ENCODE assay signal across 8 cellular contexts in genomic region chr12:26831959-26832816, GRCh38. TPM values are rescaled to one million over a fixed set of nuclear protein-coding genes. Genes with fewer than 3 reads are reported as not detected.
DNase-seq lines count a peak whose midpoint lies in the region; ATAC-seq and TF ChIP-seq lines count a peak whose summit lies in the region.

No MANE protein-coding gene starts in this region.

- CTCF ChIA-PET in RWPE1 (lab: Yijun Ruan, JAX): interaction anchor here (0.5 to 0.9 kb wide), 4 partner anchors 19 to 235 kb away, joined by 3 to 4 read pairs (median 3); no protein-coding TSS in a partner anchor

- TF ChIP-seq CTCF in RWPE1 (conservative IDR thresholded peaks at IDR 0.05; ENCODE audit: low read depth) (no peak), foreskin keratinocyte (conservative IDR thresholded peaks at IDR 0.05) (peak; percentile 35), neutrophil (IDR thresholded peaks at IDR 0.05) (no peak)

- H3K27me3 ChIP-seq in foreskin keratinocyte (no peaks in the 10 kb centered on the region), neutrophil (no peaks in the 10 kb centered on the region)

- H3K36me3 ChIP-seq in neutrophil: no peaks in the 10 kb centered on the region

- H3K27ac ChIP-seq in RWPE1 (peak overlapping the region; percentile 87), foreskin keratinocyte (peak overlapping the region; percentile 93), neutrophil (peak overlapping the region; percentile 98)

- peak overlapping the region; percentile 94 for H3K4me3 ChIP-seq in neutrophil (ENCODE audit: low read depth in 1 of 2, low read length in 1 of 2)

- POLR2A ChIA-PET in RWPE1 (lab: Yijun Ruan, JAX; ENCODE audit: low non-redundant PET): no interaction called here

- DNase-seq in D341Med (ENCODE audit: low spot score) (peak; percentile 70), HS-27A (ENCODE audit: low read depth) (peak; percentile 82), RWPE1 (ENCODE audit: low spot score) (peak; percentile 56), activated gamma-delta T cell (lab: John Stamatoyannopoulos, UW) (peak; percentile 40), foreskin keratinocyte (peak; percentile 51 to 74), superior temporal gyrus (ENCODE audit: extremely low spot score) (peak; percentile 75)

- no peaks in the 10 kb centered on the region for H3K9me3 ChIP-seq in neutrophil

- H3K4me1 ChIP-seq in foreskin keratinocyte (no peaks in the 10 kb centered on the region), neutrophil (ENCODE audit: control insufficient read depth in 1 of 2, insufficient read depth in 1 of 2, low read depth in 1 of 2, low read length in 1 of 2) (peaks cover 23 to 27% of the 10 kb centered on the region in 2 experiments)

- ATAC-seq in GM19468 (IDR thresholded peaks at IDR 0.05; ENCODE audit: extremely low read depth, unreplicated experiment) (peak; percentile 33), foreskin keratinocyte (peak; percentile 51)

RNA-seq across cellular contexts. Expression of gene ITPR2, which starts 0.8 kb away (rescaled TPM):
- 9.1 and 10.5 TPM in 2 replicates for total RNA-seq in foreskin keratinocyte
- polyA plus RNA-seq in foreskin keratinocyte: 0.77 and 0.98 TPM in 2 replicates

Comparison
In these comparisons a context has a peak if more than half of its experiments do, and no peak if none do; other contexts are left out.
1. Peak in every context shown above with its lines: DNase-seq, ATAC-seq, H3K4me3 ChIP-seq and H3K27ac ChIP-seq.